In the genomic region with DNA sequence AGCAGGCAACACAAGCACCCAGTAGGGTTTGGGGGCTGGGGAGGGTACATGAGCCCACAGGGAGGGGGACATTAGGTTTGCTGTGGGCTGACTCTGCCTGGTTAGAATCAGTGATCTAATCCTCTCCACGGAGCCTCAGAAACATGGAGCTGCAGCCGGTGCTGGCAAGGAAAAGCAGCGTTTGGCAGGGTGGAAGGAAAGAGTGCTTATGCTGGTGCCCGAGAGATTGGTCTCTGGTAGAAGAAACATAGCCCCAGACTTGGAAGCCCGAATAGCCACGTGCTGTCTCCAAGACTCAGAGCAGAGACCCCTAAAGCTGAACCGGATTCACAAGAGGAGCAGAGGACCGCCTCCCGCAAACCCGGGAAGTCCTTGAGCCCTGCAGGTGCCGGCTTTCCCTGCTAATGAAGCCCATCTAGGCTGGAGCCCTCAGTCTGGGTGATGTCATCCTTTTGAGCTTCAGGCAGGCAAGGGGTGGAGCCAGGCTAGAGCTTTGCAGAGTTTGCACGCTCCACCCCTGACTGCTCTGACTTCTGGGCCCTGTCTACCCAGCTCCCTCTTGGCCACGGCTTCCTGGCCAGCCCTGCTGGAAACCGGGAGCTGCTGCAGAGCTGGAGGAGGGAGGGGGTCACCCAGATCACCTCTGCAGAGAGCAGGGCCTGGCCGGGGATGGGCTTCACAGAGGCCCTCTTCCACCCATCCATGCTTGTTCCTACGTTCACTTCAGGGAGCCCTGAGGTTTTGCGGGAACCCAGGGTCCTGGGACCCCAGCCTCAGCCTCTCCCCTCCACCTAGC, we compare ENCODE assay signal across 8 cellular contexts. TPM values are rescaled to one million over a fixed set of nuclear protein-coding genes. Genes with fewer than 3 reads are reported as not detected.
DNase-seq lines count a peak whose midpoint lies in the region; ATAC-seq and TF ChIP-seq lines count a peak whose summit lies in the region.

No MANE protein-coding gene starts in this region.

- peaks cover 48% of the 10 kb centered on the region for H3K4me1 Mint-ChIP-seq in activated CD4-positive, alpha-beta T cell treated with anti-CD3 and anti-CD28 coated beads, Interleukin-2, amount 10 ng/mL, durations not matched to agents 24 days and 14 days

- in situ Hi-C loops in GM13976 (cut with MboI; ENCODE audit: low sequenced_read_pairs, unreplicated experiment) = no loop called here

- no peaks in the 10 kb centered on the region for H3K9me3 Mint-ChIP-seq in activated CD4-positive, alpha-beta T cell treated with anti-CD3 and anti-CD28 coated beads, Interleukin-2, amount 10 ng/mL, durations not matched to agents 24 days and 14 days

- DNase-seq in GM13976 (ENCODE audit: low spot score) = peak; percentile 74
- peak; percentile 95 for DNase-seq in NCI-H2196 (lab: John Stamatoyannopoulos, UW; ENCODE audit: unreplicated experiment)
- DNase-seq in activated CD4-positive, alpha-beta T cell treated with anti-CD3 and anti-CD28 coated beads, Interleukin-2, amount 10 ng/mL, durations not matched to agents 24 days and 14 days = peak; percentile 92
- peak; percentile 92 for DNase-seq in coronary artery (ENCODE audit: low spot score)
- peak; percentile 20 to 42 for DNase-seq in stimulated activated CD4-positive, alpha-beta T cell treated with anti-CD3 and anti-CD28 coated beads, Interleukin-15, amount 100 ng/mL, for 1 hour (ENCODE audit: low read depth in 1 of 2, low spot score in 1 of 2)

- peak overlapping the region; percentile 59 for H3K4me3 ChIP-seq in coronary artery

- no peak for TF ChIP-seq CTCF in GM13976 (IDR thresholded peaks at IDR 0.05; ENCODE audit: borderline replicate concordance, control extremely low read depth, extremely low read depth, insufficient read depth, missing control alignments)
- TF ChIP-seq CTCF in coronary artery (IDR thresholded peaks at IDR 0.05) = no peak

- H3K27ac Mint-ChIP-seq in activated CD4-positive, alpha-beta T cell treated with anti-CD3 and anti-CD28 coated beads, Interleukin-2, amount 10 ng/mL, durations not matched to agents 24 days and 14 days = peak overlapping the region; percentile 73

- H3K27me3 Mint-ChIP-seq in activated CD4-positive, alpha-beta T cell treated with anti-CD3 and anti-CD28 coated beads, Interleukin-2, amount 10 ng/mL, durations not matched to agents 24 days and 14 days = peaks cover 7% of the 10 kb centered on the region

- H3K4me3 Mint-ChIP-seq in activated CD4-positive, alpha-beta T cell treated with anti-CD3 and anti-CD28 coated beads, Interleukin-2, amount 10 ng/mL, durations not matched to agents 24 days and 14 days = peak overlapping the region; percentile 54

- H3K27ac ChIP-seq in coronary artery (peak overlapping the region; percentile 73 to 98), layer of hippocampus (ENCODE audit: low read depth, low read length) (peak overlapping the region; percentile 74)

- H3K36me3 Mint-ChIP-seq in activated CD4-positive, alpha-beta T cell treated with anti-CD3 and anti-CD28 coated beads, Interleukin-2, amount 10 ng/mL, durations not matched to agents 24 days and 14 days (ENCODE audit: low read depth) = peaks cover 5% of the 10 kb centered on the region

- ATAC-seq in HG03045 (IDR thresholded peaks at IDR 0.05; ENCODE audit: unreplicated experiment) = peak; percentile 49
- no peak for ATAC-seq in GM19035 (IDR thresholded peaks at IDR 0.05; ENCODE audit: unreplicated experiment)

- H3K27me3 ChIP-seq in layer of hippocampus (ENCODE audit: control insufficient read depth, insufficient read depth, low read length) = no peaks in the 10 kb centered on the region

- intact Hi-C loops in activated CD4-positive, alpha-beta T cell treated with anti-CD3 and anti-CD28 coated beads, Interleukin-2, amount 10 ng/mL, durations not matched to agents 24 days and 14 days (cut with micrococcal nuclease) = loop anchor here (1.0 kb wide), 1 partner anchor 106 kb away; no protein-coding TSS in a partner anchor

RNA-seq across cellular contexts. Expression of a gene that starts 35.0 kb away (rescaled TPM):
- 4.7 and 5.0 TPM in 2 replicates for total RNA-seq in activated CD4-positive, alpha-beta T cell treated with anti-CD3 and anti-CD28 coated beads, Interleukin-2, amount 10 ng/mL, durations not matched to agents 24 days and 14 days

Comparison
In these comparisons a context has a peak if more than half of its experiments do, and no peak if none do; other contexts are left out.
1. DNase-seq: peak in every context shown above with its lines; median percentile 95 in NCI-H2196; 92 in activated CD4-positive, alpha-beta T cell treated with anti-CD3 and anti-CD28 coated beads, Interleukin-2, amount 10 ng/mL, durations not matched to agents 24 days and 14 days; 92 in coronary artery; 74 in GM13976; 31 in stimulated activated CD4-positive, alpha-beta T cell treated with anti-CD3 and anti-CD28 coated beads, Interleukin-15, amount 100 ng/mL, for 1 hour.